21 cellular contexts compared by ENCODE assay signal in the genomic region with DNA sequence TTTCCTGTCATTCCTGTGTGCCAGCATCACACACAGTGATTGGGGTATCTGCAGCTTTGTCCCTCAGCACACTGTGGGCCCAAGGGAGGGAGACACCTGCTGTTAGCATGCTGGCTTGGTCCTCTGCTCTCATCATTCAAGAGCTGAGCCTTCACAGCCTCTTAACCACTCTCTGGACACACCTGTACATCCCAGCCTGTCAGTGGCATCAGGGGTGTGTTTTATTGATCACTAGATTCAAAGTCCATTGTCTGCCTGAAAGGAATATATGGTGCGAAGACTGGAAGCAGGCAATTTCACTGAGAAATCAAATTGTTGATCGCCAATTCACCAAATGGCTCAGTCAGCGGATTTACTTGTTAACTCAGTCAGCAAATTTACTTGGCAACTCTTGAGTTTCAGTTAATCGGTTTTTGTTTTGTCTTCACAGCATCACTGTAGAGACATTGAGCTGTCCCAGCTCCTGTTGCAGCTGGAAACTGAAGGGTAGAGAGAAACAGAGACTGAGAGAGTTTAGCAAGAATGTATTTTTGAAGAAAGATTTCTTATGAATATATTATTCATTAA. TPM values are rescaled to one million over a fixed set of nuclear protein-coding genes. Genes with fewer than 3 reads are reported as not detected.
DNase-seq lines count a peak whose midpoint lies in the region; ATAC-seq, FAIRE-seq and TF ChIP-seq lines count a peak whose summit lies in the region.
"Had no signal": no experiment of that assay in that cellular context is flagged by ENCODE, and none has a peak within 500 bp of the region (broad histone marks: within the 10 kb centered on the region; RNA-seq: fewer than 3 reads in every experiment).

No MANE protein-coding gene starts in this region.

- H3K36me3 ChIP-seq in liver (ENCODE audit: control insufficient read depth in 4 of 4, insufficient read depth in 3 of 4, low read depth in 1 of 4, low read length in 3 of 4) (peaks cover 0 to 10% (median 5%) of the 10 kb centered on the region in 4 donors), thyroid gland (no peaks in the 10 kb centered on the region)
- H3K36me3 ChIP-seq: BE2C had no signal

- no peak overlapping the region for H3K4me3 Mint-ChIP-seq in WTC11
- H3K4me3 Mint-ChIP-seq in activated T-helper 1 cell treated with anti-CD3 and anti-CD28 coated beads, Interleukin-12 subunit alpha, Interleukin-12 subunit beta, Interleukin-2, Interleukin-4 antibody, amounts not matched to agents 30 ng/mL and 10 ng/mL and 1 ng/mL, durations not matched to agents 14 hours and 24 hours and 36 hours: no peak overlapping the region
- H3K4me3 Mint-ChIP-seq: CD4-positive, alpha-beta memory T cell; H9; T-helper 1 cell treated with Interleukin-12 subunit alpha and Interleukin-12 subunit beta and Interleukin-4 antibody, amounts not matched to agents 30 μg/mL and 1 μg/mL, for 36 hours had no signal

- TF ChIP-seq CTCF in WTC11 (IDR thresholded peaks at IDR 0.05) (no peak), liver (IDR thresholded peaks at IDR 0.05; ENCODE audit: low read depth, low read length, missing input control) (no peak), thyroid gland (IDR thresholded peaks at IDR 0.05) (no peak)

- no peaks in the 10 kb centered on the region for H3K9me3 Mint-ChIP-seq in WTC11
- no peaks in the 10 kb centered on the region for H3K9me3 Mint-ChIP-seq in activated T-helper 1 cell treated with anti-CD3 and anti-CD28 coated beads, Interleukin-12 subunit alpha, Interleukin-12 subunit beta, Interleukin-2, Interleukin-4 antibody, amounts not matched to agents 30 ng/mL and 10 ng/mL and 1 ng/mL, durations not matched to agents 14 hours and 24 hours and 36 hours
- H3K9me3 Mint-ChIP-seq: H9; T-helper 1 cell treated with Interleukin-12 subunit alpha and Interleukin-12 subunit beta and Interleukin-4 antibody, amounts not matched to agents 30 μg/mL and 1 μg/mL, for 36 hours had no signal

- H3K27ac ChIP-seq in liver (ENCODE audit: low read depth in 1 of 2, low read length in 2 of 2): no peak overlapping the region
- H3K27ac ChIP-seq in thyroid gland: no peak overlapping the region

- H3K4me1 Mint-ChIP-seq in WTC11: peaks cover 9% of the 10 kb centered on the region
- H3K4me1 Mint-ChIP-seq in activated T-helper 1 cell treated with anti-CD3 and anti-CD28 coated beads, Interleukin-12 subunit alpha, Interleukin-12 subunit beta, Interleukin-2, Interleukin-4 antibody, amounts not matched to agents 30 ng/mL and 10 ng/mL and 1 ng/mL, durations not matched to agents 14 hours and 24 hours and 36 hours (ENCODE audit: low read depth): no peaks in the 10 kb centered on the region
- H3K4me1 Mint-ChIP-seq: CD4-positive, alpha-beta memory T cell had no signal

- POLR2A ChIA-PET in WTC11 (lab: Charles Lee): no interaction called here

- WGBS in liver: 31% methylated on average over 4 of the region's 4 CpGs
- WGBS in thyroid gland, 2 donors: 83% methylated on average over 4 of the region's 4 CpGs

- DNase-seq in GM12892 (ENCODE audit: insufficient read length) (no peak), NCI-H345 (lab: John Stamatoyannopoulos, UW) (peak; percentile 58), WTC11 (ENCODE audit: low spot score) (no peak), thyroid gland (no peak), medulla oblongata (ENCODE audit: extremely low spot score) (no peak)
- no peak for DNase-seq in activated T-helper 1 cell treated with anti-CD3 and anti-CD28 coated beads, Interleukin-12 subunit alpha, Interleukin-12 subunit beta, Interleukin-2, Interleukin-4 antibody, amounts not matched to agents 30 ng/mL and 10 ng/mL and 1 ng/mL, durations not matched to agents 14 hours and 24 hours and 36 hours (ENCODE audit: low spot score)
- DNase-seq: BE2C; CD4-positive, alpha-beta memory T cell; DND-41; GDM1; H9; NCI-H1092 treated with DMSO at 0.1 percent for 48 hours; NCI-H1694; NCI-H2171; NCI-H69; Right ventricle myocardium superior had no signal

- H3K9me3 ChIP-seq in liver (ENCODE audit: control insufficient read depth in 4 of 4, low read length in 3 of 4) (no peaks in the 10 kb centered on the region), thyroid gland (no peaks in the 10 kb centered on the region)
- H3K9me3 ChIP-seq: BE2C had no signal

- H3K4me1 ChIP-seq in liver (ENCODE audit: control insufficient read depth in 4 of 4, insufficient read depth in 4 of 4, low read length in 3 of 4): no peaks in the 10 kb centered on the region
- no peaks in the 10 kb centered on the region for H3K4me1 ChIP-seq in thyroid gland
- H3K4me1 ChIP-seq: BE2C had no signal

- no peak overlapping the region for H3K4me3 ChIP-seq in liver (ENCODE audit: low read depth in 1 of 3, low read length in 3 of 3)
- H3K4me3 ChIP-seq in thyroid gland (replicated peaks in 1 of 3): no peak overlapping the region

- H3K27ac Mint-ChIP-seq in WTC11: peak overlapping the region; percentile 64; the same call in 1 of the 2 replicates
- H3K27ac Mint-ChIP-seq in activated T-helper 1 cell treated with anti-CD3 and anti-CD28 coated beads, Interleukin-12 subunit alpha, Interleukin-12 subunit beta, Interleukin-2, Interleukin-4 antibody, amounts not matched to agents 30 ng/mL and 10 ng/mL and 1 ng/mL, durations not matched to agents 14 hours and 24 hours and 36 hours: no peak overlapping the region
- H3K27ac Mint-ChIP-seq: CD4-positive, alpha-beta memory T cell; H9; T-helper 1 cell treated with Interleukin-12 subunit alpha and Interleukin-12 subunit beta and Interleukin-4 antibody, amounts not matched to agents 30 μg/mL and 1 μg/mL, for 36 hours had no signal

- H3K36me3 Mint-ChIP-seq in WTC11: no peaks in the 10 kb centered on the region
- no peaks in the 10 kb centered on the region for H3K36me3 Mint-ChIP-seq in activated T-helper 1 cell treated with anti-CD3 and anti-CD28 coated beads, Interleukin-12 subunit alpha, Interleukin-12 subunit beta, Interleukin-2, Interleukin-4 antibody, amounts not matched to agents 30 ng/mL and 10 ng/mL and 1 ng/mL, durations not matched to agents 14 hours and 24 hours and 36 hours (ENCODE audit: low read depth)
- H3K36me3 Mint-ChIP-seq: CD4-positive, alpha-beta memory T cell had no signal

- CTCF ChIA-PET in WTC11 (lab: Charles Lee): no interaction called here

- no peak for ATAC-seq in WTC11
- no peak for ATAC-seq in HG02970 (IDR thresholded peaks at IDR 0.05; ENCODE audit: low FRiP score, unreplicated experiment)
- ATAC-seq: SK-N-SH treated with all-trans-retinoic acid at 6 μM for 48 hours had no signal

- H3K9ac ChIP-seq in liver (ENCODE audit: low read depth in 1 of 2, low read length in 2 of 2): no peak overlapping the region

- FAIRE-seq in GM12892 (lab: Jason Lieb, UNC): peak; percentile 38

- TF ChIP-seq RAD21 in liver (IDR thresholded peaks at IDR 0.05): peak; percentile 40 to 62

- H3K27me3 Mint-ChIP-seq in WTC11 (ENCODE audit: low read depth): no peaks in the 10 kb centered on the region
- peaks cover 5% of the 10 kb centered on the region for H3K27me3 Mint-ChIP-seq in activated T-helper 1 cell treated with anti-CD3 and anti-CD28 coated beads, Interleukin-12 subunit alpha, Interleukin-12 subunit beta, Interleukin-2, Interleukin-4 antibody, amounts not matched to agents 30 ng/mL and 10 ng/mL and 1 ng/mL, durations not matched to agents 14 hours and 24 hours and 36 hours (ENCODE audit: insufficient read depth)
- H3K27me3 Mint-ChIP-seq: CD4-positive, alpha-beta memory T cell had no signal

- no peak for TF ChIP-seq POLR2A in GM12892 (IDR thresholded peaks at IDR 0.05; ENCODE audit: low read depth, low read length)
- TF ChIP-seq POLR2A in thyroid gland (IDR thresholded peaks at IDR 0.05): no peak

- H3K27me3 ChIP-seq in liver (ENCODE audit: control insufficient read depth in 4 of 4, insufficient read depth in 4 of 4, low read length in 3 of 4) (no peaks in the 10 kb centered on the region), thyroid gland (no peaks in the 10 kb centered on the region)
- H3K27me3 ChIP-seq: BE2C had no signal

- intact Hi-C loops in activated T-helper 1 cell treated with anti-CD3 and anti-CD28 coated beads, Interleukin-12 subunit alpha, Interleukin-12 subunit beta, Interleukin-2, Interleukin-4 antibody, amounts not matched to agents 30 ng/mL and 10 ng/mL and 1 ng/mL, durations not matched to agents 14 hours and 24 hours and 36 hours (cut with micrococcal nuclease): no loop called here
- intact Hi-C loops in thyroid gland (cut with DNase I): no loop called here

TF ChIP-seq in WTC11, 78 proteins besides CTCF, POLR2A, EP300 and RAD21 (continues in another document):
- no peak for TF ChIP-seq CBFB (CRISPR knock-in tag; IDR thresholded peaks at IDR 0.05; ENCODE audit: low read depth)
- no peak for TF ChIP-seq TEAD4 (CRISPR knock-in tag; IDR thresholded peaks at IDR 0.05)
- TF ChIP-seq USF2 (CRISPR knock-in tag; IDR thresholded peaks at IDR 0.05): no peak

TF ChIP-seq in liver, 16 proteins besides CTCF, POLR2A, EP300 and RAD21:
- peak; percentile 25 to 45 for TF ChIP-seq RXRA (IDR thresholded peaks at IDR 0.05)
- TF ChIP-seq SP1 (IDR thresholded peaks at IDR 0.05): peak; percentile 47
- no peak for TF ChIP-seq JUND (IDR thresholded peaks at IDR 0.05)
- no peak for TF ChIP-seq YY1 (IDR thresholded peaks at IDR 0.05)
- TF ChIP-seq HNF4A (conservative IDR thresholded peaks at IDR 0.05): peak; percentile 71 to 89
- TF ChIP-seq HNF4G (IDR thresholded peaks at IDR 0.05): peak; percentile 73

RNA-seq across cellular contexts. Expression of gene TMEM200C, which starts 56.3 kb away (rescaled TPM):
- not detected for polyA plus RNA-seq in GM12892 (2012; ENCODE audit: missing spikeins)
- 6.1 to 7.4 TPM (median 6.6 TPM) in 3 replicates for total RNA-seq in WTC11 (2021)
- under 1 TPM; 0.23 to 0.25 TPM for total RNA-seq in liver
- polyA plus RNA-seq in liver: under 1 TPM; 0.08 to 0.58 TPM
- 0.07 TPM in 1 of 2 replicates, not detected in the other for total RNA-seq in activated T-helper 1 cell treated with anti-CD3 and anti-CD28 coated beads, Interleukin-12 subunit alpha, Interleukin-12 subunit beta, Interleukin-2, Interleukin-4 antibody, amounts not matched to agents 30 ng/mL and 10 ng/mL and 1 ng/mL, durations not matched to agents 14 hours and 24 hours and 36 hours
- under 1 TPM in 2 of 4 donors, not detected in 2; 0.08 to 0.13 TPM for total RNA-seq in thyroid gland
- total RNA-seq: CD4-positive, alpha-beta memory T cell; HT-29 had no signal
- polyA plus RNA-seq: CD4-positive, alpha-beta memory T cell had no signal
